In the genomic region with DNA sequence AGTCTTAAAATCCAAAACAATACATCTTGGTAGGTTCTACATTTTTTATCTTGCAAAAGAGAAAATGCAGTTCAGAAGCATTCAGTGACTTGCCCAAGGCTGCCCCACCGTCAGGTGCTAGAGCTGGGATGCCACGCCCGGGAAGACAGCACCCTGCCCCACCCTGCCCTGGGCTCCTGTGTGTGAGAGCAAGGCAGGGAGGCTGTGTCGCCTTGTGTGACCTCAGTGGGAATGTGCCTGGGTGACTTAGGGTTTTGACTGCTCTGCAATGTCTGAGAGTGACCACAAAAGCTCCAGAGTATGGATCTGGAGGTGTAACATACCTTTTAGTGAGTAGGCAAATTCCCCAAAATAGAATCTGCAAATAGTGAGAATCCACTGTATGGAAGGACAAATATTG, we compare ENCODE assay signal across 23 cellular contexts.
"Had no signal": no experiment of that assay in that cellular context is flagged by ENCODE, and none has a peak within 500 bp of the region (broad histone marks: within the 10 kb centered on the region; RNA-seq: fewer than 3 reads in every experiment).

No MANE protein-coding gene starts in this region.

- H3K4me3 ChIP-seq: esophagus muscularis mucosa, lung, sigmoid colon, thoracic aorta had no signal

- H3K9me3 Mint-ChIP-seq: activated CD4-positive, alpha-beta T cell treated with anti-CD3 and anti-CD28 coated beads, Interleukin-2, amount 10 ng/mL, durations not matched to agents 7 days and 5 days; activated CD8-positive, alpha-beta T cell treated with anti-CD3 and anti-CD28 coated beads for 36 hours; activated naive CD4-positive, alpha-beta T cell treated with anti-CD3 and anti-CD28 coated beads, Interleukin-2, amount 50 U/mL, for 24 hours; activated T-helper 1 cell treated with anti-CD3 and anti-CD28 coated beads, Interleukin-12 subunit alpha, Interleukin-12 subunit beta, Interleukin-2, Interleukin-4 antibody, amounts not matched to agents 30 ng/mL and 10 ng/mL and 1 ng/mL, durations not matched to agents 14 hours and 24 hours and 36 hours; brain; natural killer cell; T-cell; T-helper 2 cell treated with Interferon-gamma antibody and Interleukin-4, amounts not matched to agents 5 μg/mL and 100 μg/mL, for 36 hours had no signal

- ATAC-seq: activated CD8-positive, alpha-beta T cell treated with anti-CD3 and anti-CD28 coated beads for 36 hours; natural killer cell; T-cell had no signal

- H3K9me3 ChIP-seq: esophagus muscularis mucosa, sigmoid colon, thoracic aorta had no signal

- H3K27ac ChIP-seq: esophagus muscularis mucosa, sigmoid colon, thoracic aorta, VCaP had no signal

- H3K27me3 Mint-ChIP-seq: activated CD4-positive, alpha-beta T cell treated with anti-CD3 and anti-CD28 coated beads, Interleukin-2, amount 10 ng/mL, durations not matched to agents 7 days and 5 days; activated CD8-positive, alpha-beta T cell treated with anti-CD3 and anti-CD28 coated beads for 36 hours; activated naive CD4-positive, alpha-beta T cell treated with anti-CD3 and anti-CD28 coated beads, Interleukin-2, amount 50 U/mL, for 24 hours; brain; progenitor cell of endocrine pancreas; T-cell had no signal

- H3K27me3 ChIP-seq: esophagus muscularis mucosa, sigmoid colon had no signal

- H3K4me1 Mint-ChIP-seq: activated CD4-positive, alpha-beta T cell treated with anti-CD3 and anti-CD28 coated beads, Interleukin-2, amount 10 ng/mL, durations not matched to agents 7 days and 5 days; activated naive CD4-positive, alpha-beta T cell treated with anti-CD3 and anti-CD28 coated beads, Interleukin-2, amount 50 U/mL, for 24 hours; T-cell had no signal

- H3K27ac Mint-ChIP-seq: activated CD4-positive, alpha-beta T cell treated with anti-CD3 and anti-CD28 coated beads, Interleukin-2, amount 10 ng/mL, durations not matched to agents 7 days and 5 days; activated CD8-positive, alpha-beta T cell treated with anti-CD3 and anti-CD28 coated beads for 36 hours; activated naive CD4-positive, alpha-beta T cell treated with anti-CD3 and anti-CD28 coated beads, Interleukin-2, amount 50 U/mL, for 24 hours; activated T-helper 1 cell treated with anti-CD3 and anti-CD28 coated beads, Interleukin-12 subunit alpha, Interleukin-12 subunit beta, Interleukin-2, Interleukin-4 antibody, amounts not matched to agents 30 ng/mL and 10 ng/mL and 1 ng/mL, durations not matched to agents 14 hours and 24 hours and 36 hours; natural killer cell; T-cell; T-helper 2 cell treated with Interferon-gamma antibody and Interleukin-4, amounts not matched to agents 5 μg/mL and 100 μg/mL, for 36 hours had no signal

- H3K4me3 Mint-ChIP-seq: activated CD4-positive, alpha-beta T cell treated with anti-CD3 and anti-CD28 coated beads, Interleukin-2, amount 10 ng/mL, durations not matched to agents 7 days and 5 days; activated CD8-positive, alpha-beta T cell treated with anti-CD3 and anti-CD28 coated beads for 36 hours; activated naive CD4-positive, alpha-beta T cell treated with anti-CD3 and anti-CD28 coated beads, Interleukin-2, amount 50 U/mL, for 24 hours; activated T-helper 1 cell treated with anti-CD3 and anti-CD28 coated beads, Interleukin-12 subunit alpha, Interleukin-12 subunit beta, Interleukin-2, Interleukin-4 antibody, amounts not matched to agents 30 ng/mL and 10 ng/mL and 1 ng/mL, durations not matched to agents 14 hours and 24 hours and 36 hours; brain; natural killer cell; T-cell; T-helper 2 cell treated with Interferon-gamma antibody and Interleukin-4, amounts not matched to agents 5 μg/mL and 100 μg/mL, for 36 hours had no signal

- DNase-seq: activated CD4-positive, alpha-beta T cell treated with anti-CD3 and anti-CD28 coated beads, Interleukin-2, amount 10 ng/mL, durations not matched to agents 7 days and 5 days; activated CD4-positive, CD25-positive, alpha-beta regulatory T cell treated with anti-CD3 and anti-CD28 coated beads, Interleukin-2, amount 50 U/mL, for 72 hours; activated CD8-positive, alpha-beta T cell treated with anti-CD3 and anti-CD28 coated beads for 36 hours; activated gamma-delta T cell treated with Interleukin-2 at 50 U/mL for 16 hours; aorta; dermis blood vessel endothelial cell; effector CD8-positive, alpha-beta T cell; hypothalamus; natural killer cell; retina; sigmoid colon; stimulated activated CD4-positive, alpha-beta T cell treated with anti-CD3 and anti-CD28 coated beads, Interleukin-4, amount 100 ng/mL, for 1 hour; stimulated activated naive CD4-positive, alpha-beta T cell; T-cell had no signal

- H3K4me1 ChIP-seq: esophagus muscularis mucosa, sigmoid colon had no signal

- H3K36me3 ChIP-seq: thoracic aorta had no signal

- H3K36me3 Mint-ChIP-seq: activated naive CD4-positive, alpha-beta T cell treated with anti-CD3 and anti-CD28 coated beads, Interleukin-2, amount 50 U/mL, for 24 hours; natural killer cell had no signal
